Comparison of ENCODE assay signal across 25 cellular contexts in genomic region chr5:120256376-120256775, GRCh38.
"Had no signal": no experiment of that assay in that cellular context is flagged by ENCODE, and none has a peak within 500 bp of the region (broad histone marks: within the 10 kb centered on the region; RNA-seq: fewer than 3 reads in every experiment).

No MANE protein-coding gene starts in this region.

- H3K27me3 ChIP-seq: neural progenitor cell, ovary, sigmoid colon, stomach, thyroid gland, tibial nerve, upper lobe of left lung, vagina had no signal

- H3K4me3 ChIP-seq: neural progenitor cell, ovary, psoas muscle, sigmoid colon, stomach, thoracic aorta, thyroid gland, tibial nerve, upper lobe of left lung, vagina had no signal

- H3K79me2 ChIP-seq: parathyroid adenoma had no signal

- H3K27ac ChIP-seq: neural progenitor cell, ovary, parathyroid adenoma, psoas muscle, sigmoid colon, stomach, thoracic aorta, thyroid gland, tibial nerve, upper lobe of left lung, vagina had no signal

- H2AFZ ChIP-seq: neural progenitor cell, parathyroid adenoma had no signal

- ATAC-seq: natural killer cell; psoas muscle; right cardiac atrium; stimulated activated effector memory CD8-positive, alpha-beta T cell treated with anti-CD3 and anti-CD28 coated beads, Interleukin-12 subunit alpha, Interleukin-12 subunit beta, amount 100 ng/mL, for 72 hours; stimulated activated naive B cell treated with anti-CD40 and anti-IgM and Interleukin-4, amounts not matched to agents 10 μg/mL and 1 μg/mL and 100 μg/mL, for 72 hours had no signal

- H3K9me3 ChIP-seq: ovary, psoas muscle, sigmoid colon, stomach, thoracic aorta, thyroid gland, tibial nerve, upper lobe of left lung, vagina had no signal

- H3K9ac ChIP-seq: neural progenitor cell, parathyroid adenoma had no signal

- FAIRE-seq: small intestine, urothelium cell line had no signal

- H3K36me3 ChIP-seq: neural progenitor cell, ovary, sigmoid colon, stomach, thoracic aorta, thyroid gland, tibial nerve, upper lobe of left lung, vagina had no signal

- H3K4me1 ChIP-seq: neural progenitor cell, parathyroid adenoma, psoas muscle, sigmoid colon, stomach, thyroid gland, upper lobe of left lung, vagina had no signal

- H3K4me2 ChIP-seq: neural progenitor cell had no signal

- DNase-seq: natural killer cell; occipital lobe; ovary; posterior cingulate gyrus; psoas muscle; right cardiac atrium; sigmoid colon; small intestine; stimulated activated CD4-positive, alpha-beta T cell treated with anti-CD3 and anti-CD28 coated beads, Interleukin-15, amount 100 ng/mL, for 24 hours; stimulated activated CD4-positive, alpha-beta T cell treated with anti-CD3 and anti-CD28 coated beads, Interleukin-2, amount 100 ng/mL, for 24 hours; stimulated activated CD4-positive, alpha-beta T cell treated with anti-CD3 and anti-CD28 coated beads, Interleukin-2, amount 100 ng/mL, for 48 hours; stimulated activated CD4-positive, alpha-beta T cell treated with anti-CD3 and anti-CD28 coated beads, Interleukin-4, amount 100 ng/mL, for 24 hours; stimulated activated naive B cell treated with anti-CD40 and anti-IgM and Interleukin-4, amounts not matched to agents 10 μg/mL and 1 μg/mL and 100 μg/mL, for 72 hours; stimulated activated naive CD4-positive, alpha-beta T cell treated with Interleukin-2 at 50 U/mL for 16 hours; stomach; thyroid gland; trophoblast cell; upper lobe of left lung had no signal
